Comparison of ENCODE assay signal across 14 cellular contexts in the genomic region with DNA sequence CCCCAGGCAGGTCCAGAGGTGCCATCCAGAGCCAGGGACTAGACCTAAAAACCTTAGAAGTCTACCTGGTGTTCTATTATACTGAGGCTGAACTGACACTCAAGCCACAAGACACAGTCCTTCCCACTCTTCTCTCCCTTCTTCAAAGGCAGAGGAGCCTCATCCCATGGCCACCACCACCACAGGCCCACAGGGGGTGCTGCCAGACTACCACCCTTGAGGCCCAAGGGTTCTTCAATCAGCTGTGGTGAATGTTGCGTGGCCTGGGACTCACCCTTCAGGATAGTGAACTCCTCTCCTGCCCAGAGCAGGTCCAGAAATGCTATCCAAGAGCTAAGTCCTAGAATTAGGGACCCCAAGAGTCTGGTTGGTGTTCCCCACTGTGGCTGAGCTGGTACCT. TPM values are rescaled to one million over a fixed set of nuclear protein-coding genes. Genes with fewer than 3 reads are reported as not detected.
"Had no signal": no experiment of that assay in that cellular context is flagged by ENCODE, and none has a peak within 500 bp of the region (broad histone marks: within the 10 kb centered on the region; RNA-seq: fewer than 3 reads in every experiment).

No MANE protein-coding gene starts in this region.

- H3K36me3 ChIP-seq: esophagus squamous epithelium had no signal

- H3K4me1 ChIP-seq: esophagus squamous epithelium had no signal

- H3K4me3 ChIP-seq: esophagus squamous epithelium, smooth muscle cell had no signal

- ATAC-seq: naive thymus-derived CD4-positive, alpha-beta T cell had no signal

- H3K4me1 Mint-ChIP-seq: naive thymus-derived CD4-positive, alpha-beta T cell; nephron progenitor cell had no signal

- H3K9me3 ChIP-seq: esophagus squamous epithelium had no signal

- H3K27ac Mint-ChIP-seq: naive thymus-derived CD4-positive, alpha-beta T cell; nephron progenitor cell had no signal

- H3K4me3 Mint-ChIP-seq: naive thymus-derived CD4-positive, alpha-beta T cell; nephron progenitor cell had no signal

- DNase-seq: effector memory CD4-positive, alpha-beta T cell; esophagus squamous epithelium; foreskin melanocyte; head of caudate nucleus; hippocampal formation; mammary epithelial cell; naive thymus-derived CD4-positive, alpha-beta T cell; nephron progenitor cell; stimulated activated CD4-positive, alpha-beta T cell treated with anti-CD3 and anti-CD28 coated beads, Interleukin-2, amount 100 ng/mL, for 48 hours; stimulated activated naive CD4-positive, alpha-beta T cell treated with Interleukin-2 at 50 U/mL for 16 hours; trophoblast cell had no signal

- H3K27ac ChIP-seq: epithelial cell of prostate, esophagus squamous epithelium had no signal

RNA-seq across cellular contexts. Expression of gene KLB, which starts 23.0 kb away (rescaled TPM):
- total RNA-seq: naive thymus-derived CD4-positive, alpha-beta T cell; pulmonary artery endothelial cell had no signal
- polyA plus RNA-seq: mammary epithelial cell, smooth muscle cell had no signal
